ENCODE assay signal across 1 cellular context in genomic region chr2:38747819-38748218, GRCh38.
TF ChIP-seq lines count a peak whose summit lies in the region.

No MANE protein-coding gene starts in this region.

TF ChIP-seq in GM23338, 12 proteins besides CTCF, POLR2A, EP300 and RAD21 (continued from another document):
- TF ChIP-seq ZNF462 (CRISPR knock-in tag; IDR thresholded peaks at IDR 0.05) = no peak
- TF ChIP-seq ZNF114 (CRISPR knock-in tag; IDR thresholded peaks at IDR 0.05) = no peak
- no peak for TF ChIP-seq CREB1 (CRISPR knock-in tag; IDR thresholded peaks at IDR 0.05; ENCODE audit: low read depth)
- TF ChIP-seq REST (IDR thresholded peaks at IDR 0.05; ENCODE audit: unreplicated experiment) = no peak
- no peak for TF ChIP-seq JUNB (IDR thresholded peaks at IDR 0.05; ENCODE audit: unreplicated experiment)
- TF ChIP-seq ZNF331 (CRISPR knock-in tag; IDR thresholded peaks at IDR 0.05; ENCODE audit: low read depth) = no peak
- TF ChIP-seq EZH2 (IDR thresholded peaks at IDR 0.05; ENCODE audit: low read depth, unreplicated experiment) = no peak
- TF ChIP-seq ETS1 (IDR thresholded peaks at IDR 0.05) = no peak
- TF ChIP-seq EZH2phosphoT487 (IDR thresholded peaks at IDR 0.05; ENCODE audit: unreplicated experiment) = no peak
- no peak for TF ChIP-seq NANOG (IDR thresholded peaks at IDR 0.05; ENCODE audit: borderline replicate concordance)
